ENCODE assay signal across 26 cellular contexts in the genomic region with DNA sequence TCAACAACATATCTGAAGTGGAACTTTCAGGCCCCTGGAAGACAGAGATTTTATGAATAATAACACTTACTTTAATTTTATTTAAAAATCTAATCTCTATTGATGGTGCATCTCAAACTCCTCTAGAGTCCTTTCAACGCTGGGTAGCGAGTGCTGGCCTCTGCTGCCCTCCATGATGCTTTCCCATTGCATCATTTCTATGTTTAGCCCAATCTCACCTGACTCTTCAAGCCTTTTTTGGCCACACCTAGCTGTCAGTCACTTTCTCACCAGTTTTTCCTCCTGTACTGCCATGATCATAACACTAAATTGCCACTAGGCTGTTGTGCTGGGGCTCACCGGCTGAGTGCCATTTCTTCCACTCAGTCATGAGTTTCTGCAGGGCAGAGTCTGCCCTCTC.
"Had no signal": no experiment of that assay in that cellular context is flagged by ENCODE, and none has a peak within 500 bp of the region (broad histone marks: within the 10 kb centered on the region; RNA-seq: fewer than 3 reads in every experiment).

No MANE protein-coding gene starts in this region.

- H3K27ac Mint-ChIP-seq: naive thymus-derived CD8-positive, alpha-beta T cell; nephron progenitor cell; stimulated activated effector memory CD8-positive, alpha-beta T cell treated with anti-CD3 and anti-CD28 coated beads, Interleukin-12 subunit alpha, Interleukin-12 subunit beta, amount 100 ng/mL, for 72 hours; stimulated activated naive B cell treated with anti-CD40 and anti-IgM and Interleukin-4, amounts not matched to agents 10 μg/mL and 1 μg/mL and 100 μg/mL, for 72 hours; stimulated activated naive CD8-positive, alpha-beta T cell treated with anti-CD3 and anti-CD28 coated beads, Interleukin-15, Interleukin-2, amounts not matched to agents 100 ng/mL and 50 ng/mL, for 24 hours had no signal

- H3K27me3 ChIP-seq: neutrophil, pancreas, right lobe of liver, sigmoid colon, stomach, thyroid gland, tibial nerve, upper lobe of left lung, vagina had no signal

- H3K4me1 Mint-ChIP-seq: nephron progenitor cell; neural crest cell; stimulated activated effector memory CD8-positive, alpha-beta T cell treated with anti-CD3 and anti-CD28 coated beads, Interleukin-12 subunit alpha, Interleukin-12 subunit beta, amount 100 ng/mL, for 72 hours; stimulated activated naive B cell treated with anti-CD40 and anti-IgM and Interleukin-4, amounts not matched to agents 10 μg/mL and 1 μg/mL and 100 μg/mL, for 72 hours had no signal

- H3K36me3 ChIP-seq: neutrophil, pancreas, right lobe of liver, sigmoid colon, stomach, thoracic aorta, thyroid gland, tibial nerve, upper lobe of left lung, vagina had no signal

- H3K4me1 ChIP-seq: pancreas, psoas muscle, right lobe of liver, sigmoid colon, stomach, thyroid gland, tibial nerve, upper lobe of left lung, vagina had no signal

- H3K36me3 Mint-ChIP-seq: naive thymus-derived CD8-positive, alpha-beta T cell; stimulated activated effector memory CD8-positive, alpha-beta T cell treated with anti-CD3 and anti-CD28 coated beads, Interleukin-12 subunit alpha, Interleukin-12 subunit beta, amount 100 ng/mL, for 72 hours; stimulated activated naive B cell treated with anti-CD40 and anti-IgM and Interleukin-4, amounts not matched to agents 10 μg/mL and 1 μg/mL and 100 μg/mL, for 72 hours had no signal

- H3K9me3 Mint-ChIP-seq: naive thymus-derived CD8-positive, alpha-beta T cell; nephron progenitor cell; neural crest cell; stimulated activated effector memory CD8-positive, alpha-beta T cell treated with anti-CD3 and anti-CD28 coated beads, Interleukin-12 subunit alpha, Interleukin-12 subunit beta, amount 100 ng/mL, for 72 hours; stimulated activated naive B cell treated with anti-CD40 and anti-IgM and Interleukin-4, amounts not matched to agents 10 μg/mL and 1 μg/mL and 100 μg/mL, for 72 hours; stimulated activated naive CD8-positive, alpha-beta T cell treated with anti-CD3 and anti-CD28 coated beads, Interleukin-15, Interleukin-2, amounts not matched to agents 100 ng/mL and 50 ng/mL, for 24 hours had no signal

- H3K4me3 Mint-ChIP-seq: naive thymus-derived CD8-positive, alpha-beta T cell; nephron progenitor cell; neural crest cell; stimulated activated effector memory CD8-positive, alpha-beta T cell treated with anti-CD3 and anti-CD28 coated beads, Interleukin-12 subunit alpha, Interleukin-12 subunit beta, amount 100 ng/mL, for 72 hours; stimulated activated naive B cell treated with anti-CD40 and anti-IgM and Interleukin-4, amounts not matched to agents 10 μg/mL and 1 μg/mL and 100 μg/mL, for 72 hours; stimulated activated naive CD8-positive, alpha-beta T cell treated with anti-CD3 and anti-CD28 coated beads, Interleukin-15, Interleukin-2, amounts not matched to agents 100 ng/mL and 50 ng/mL, for 24 hours had no signal

- H3K27ac ChIP-seq: neutrophil, pancreas, psoas muscle, right lobe of liver, sigmoid colon, stomach, thoracic aorta, thyroid gland, tibial nerve, upper lobe of left lung, vagina had no signal

- DNase-seq: naive thymus-derived CD8-positive, alpha-beta T cell; nephron progenitor cell; nucleus accumbens; pancreas; psoas muscle; right cardiac atrium; right lobe of liver; sigmoid colon; small intestine; stimulated activated CD4-positive, alpha-beta T cell treated with anti-CD3 and anti-CD28 coated beads, Interleukin-15, amount 100 ng/mL, for 24 hours; stimulated activated CD4-positive, alpha-beta T cell treated with anti-CD3 and anti-CD28 coated beads, Interleukin-2, amount 100 ng/mL, for 24 hours; stimulated activated CD4-positive, alpha-beta T cell treated with anti-CD3 and anti-CD28 coated beads, Interleukin-2, amount 100 ng/mL, for 48 hours; stimulated activated CD4-positive, alpha-beta T cell treated with anti-CD3 and anti-CD28 coated beads, Interleukin-4, amount 100 ng/mL, for 24 hours; stimulated activated naive B cell treated with anti-CD40 and anti-IgM and Interleukin-4, amounts not matched to agents 10 μg/mL and 1 μg/mL and 100 μg/mL, for 72 hours; stimulated activated naive CD4-positive, alpha-beta T cell treated with Interleukin-2 at 50 U/mL for 16 hours; stomach; thyroid gland; trophoblast cell; upper lobe of left lung had no signal

- H3K4me3 ChIP-seq: pancreas, psoas muscle, right lobe of liver, sigmoid colon, stomach, thoracic aorta, thyroid gland, tibial nerve, upper lobe of left lung, vagina had no signal

- H3K9me3 ChIP-seq: neutrophil, pancreas, psoas muscle, right lobe of liver, sigmoid colon, stomach, thoracic aorta, thyroid gland, tibial nerve, upper lobe of left lung, vagina had no signal

- ATAC-seq: naive thymus-derived CD8-positive, alpha-beta T cell; pancreas; psoas muscle; right cardiac atrium; right lobe of liver; stimulated activated effector memory CD8-positive, alpha-beta T cell treated with anti-CD3 and anti-CD28 coated beads, Interleukin-12 subunit alpha, Interleukin-12 subunit beta, amount 100 ng/mL, for 72 hours; stimulated activated naive B cell treated with anti-CD40 and anti-IgM and Interleukin-4, amounts not matched to agents 10 μg/mL and 1 μg/mL and 100 μg/mL, for 72 hours had no signal
